In the genomic region with DNA sequence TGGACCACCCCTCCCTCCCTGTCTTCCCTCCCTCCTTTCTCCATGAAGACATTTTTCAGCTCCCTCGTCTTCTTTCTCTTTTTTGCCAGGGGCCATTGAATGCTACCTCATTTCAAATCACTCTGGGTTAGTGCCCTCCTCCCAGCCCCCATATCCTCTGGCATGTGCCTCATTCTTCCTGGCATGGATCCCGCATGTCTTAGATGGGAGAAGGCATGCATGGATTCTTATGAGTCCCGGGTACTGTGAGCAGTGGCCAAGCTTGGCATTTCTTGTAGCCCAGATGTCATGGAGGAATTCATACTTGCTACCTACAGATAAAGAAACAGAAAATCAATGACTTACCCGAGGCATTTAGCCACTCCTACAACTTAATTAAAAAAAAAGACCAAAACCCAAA, we compare ENCODE assay signal across 19 cellular contexts. TPM values are rescaled to one million over a fixed set of nuclear protein-coding genes. Genes with fewer than 3 reads are reported as not detected.
DNase-seq lines count a peak whose midpoint lies in the region; ATAC-seq and TF ChIP-seq lines count a peak whose summit lies in the region.
"Had no signal": no experiment of that assay in that cellular context is flagged by ENCODE, and none has a peak within 500 bp of the region (broad histone marks: within the 10 kb centered on the region; RNA-seq: fewer than 3 reads in every experiment).

No MANE protein-coding gene starts in this region.

- H3K4me2 ChIP-seq in IMR-90 (ENCODE audit: low read depth, low read length) = no peak overlapping the region
- H3K4me2 ChIP-seq: neural progenitor cell had no signal

- H3K36me3 ChIP-seq in IMR-90 (ENCODE audit: control insufficient read depth, insufficient read depth, low read length) (no peaks in the 10 kb centered on the region), adipocyte (ENCODE audit: control insufficient read depth, insufficient read depth, low read length, severe bottlenecking) (no peaks in the 10 kb centered on the region), stomach smooth muscle (ENCODE audit: control insufficient read depth in 2 of 2, insufficient read depth in 2 of 2, low read length in 2 of 2) (no peaks in the 10 kb centered on the region), esophagus squamous epithelium (no peaks in the 10 kb centered on the region)
- H3K36me3 ChIP-seq: gastrocnemius medialis, neural progenitor cell, WERI-Rb-1 had no signal

- intact Hi-C loops in IMR-90 (cut with micrococcal nuclease) = loop anchor here (5.0 kb wide), 1 partner anchor 94 kb away; no protein-coding TSS in a partner anchor
- intact Hi-C loops in esophagus squamous epithelium (cut with DNase I) = no loop called here

- no peak for TF ChIP-seq RAD21 in IMR-90 (IDR thresholded peaks at IDR 0.05; ENCODE audit: low read length)

- H3K4me3 ChIP-seq in IMR-90 (ENCODE audit: insufficient read depth, low read depth, low read length) = no peak overlapping the region
- H3K4me3 ChIP-seq in adipocyte (ENCODE audit: low read length) = peak overlapping the region; percentile 30
- no peak overlapping the region for H3K4me3 ChIP-seq in stomach smooth muscle (ENCODE audit: low read length in 2 of 2)
- no peak overlapping the region for H3K4me3 ChIP-seq in esophagus squamous epithelium
- H3K4me3 ChIP-seq: gastrocnemius medialis, neural progenitor cell, testis had no signal

- H3K27ac ChIP-seq in IMR-90 (ENCODE audit: insufficient read depth, low read length) = peak overlapping the region; percentile 25; the same call in 1 of the 2 replicates
- H3K27ac ChIP-seq in stomach smooth muscle (ENCODE audit: low read length) = peak overlapping the region; percentile 62
- H3K27ac ChIP-seq in esophagus squamous epithelium = no peak overlapping the region
- H3K27ac ChIP-seq: gastrocnemius medialis, neural progenitor cell, testis, WERI-Rb-1 had no signal

- TF ChIP-seq POLR2A in IMR-90 (IDR thresholded peaks at IDR 0.05; ENCODE audit: low read depth, low read length) (no peak), esophagus squamous epithelium (IDR thresholded peaks at IDR 0.05) (no peak)

- 29% methylated on average over 1 of the region's 4 CpGs; no CpG with 5 or more reads in 1 of the 2 experiments for WGBS in IMR-90 (ENCODE audit: extremely low coverage in 2 of 2, insufficient read length in 1 of 2), 2 experiments
- 17 to 45% methylated on average over 3 to 4 of the region's 4 CpGs for WGBS in esophagus squamous epithelium, 2 donors

- no peak overlapping the region for H2BK20ac ChIP-seq in IMR-90 (ENCODE audit: low read depth, low read length)

- ATAC-seq in IMR-90 (ENCODE audit: low read depth) (peak; percentile 60), GM19023 (IDR thresholded peaks at IDR 0.05; ENCODE audit: unreplicated experiment) (no peak), GM19395 (IDR thresholded peaks at IDR 0.05; ENCODE audit: unreplicated experiment) (no peak)
- ATAC-seq: gastrocnemius medialis had no signal

- peak; percentile 9 for DNase-seq in IMR-90
- DNase-seq in adipocyte (ENCODE audit: low read depth) = peak; percentile 51
- DNase-seq in hepatic stellate cell (ENCODE audit: low spot score) = peak; percentile 37
- DNase-seq in esophagus squamous epithelium (lab: John Stamatoyannopoulos, UW) = no peak
- no peak for DNase-seq in stimulated activated CD4-positive, alpha-beta T cell treated with anti-CD3 and anti-CD28 coated beads, Interleukin-4, amount 100 ng/mL, for 1 hour
- DNase-seq: activated CD4-positive, alpha-beta T cell treated with anti-CD3 and anti-CD28 coated beads, Interleukin-2, amount 50 U/mL, for 4 hours; anterior cingulate cortex; DMS79; gastrocnemius medialis; Karpas-422; NCI-H1105 treated with DMSO at 0.1 percent for 48 hours; SHP77; stimulated activated CD4-positive, alpha-beta T cell treated with anti-CD3 and anti-CD28 coated beads, Interleukin-12 subunit alpha, Interleukin-12 subunit beta, amount 100 ng/mL, for 4 hours; testis; WERI-Rb-1 had no signal

- POLR2A ChIA-PET in IMR-90 (lab: Charles Lee; ENCODE audit: unreplicated experiment) = interaction anchor here (0.6 to 1.7 kb wide), 2 partner anchors 9 to 274 kb away, joined by 4 to 16 read pairs; no protein-coding TSS in a partner anchor

- no peak overlapping the region for H4K8ac ChIP-seq in IMR-90 (ENCODE audit: low read depth in 2 of 2, low read length in 2 of 2)

- no peaks in the 10 kb centered on the region for H3K9me1 ChIP-seq in IMR-90 (ENCODE audit: insufficient read depth, low read length)

- H3K9me3 ChIP-seq in IMR-90 (ENCODE audit: control insufficient read depth, insufficient read depth, low read length) (no peaks in the 10 kb centered on the region), adipocyte (ENCODE audit: control insufficient read depth, low read length) (no peaks in the 10 kb centered on the region), stomach smooth muscle (ENCODE audit: control insufficient read depth in 2 of 2, low read length in 2 of 2) (no peaks in the 10 kb centered on the region), esophagus squamous epithelium (no peaks in the 10 kb centered on the region)
- H3K9me3 ChIP-seq: gastrocnemius medialis, testis had no signal

- H2AK9ac ChIP-seq in IMR-90 (replicated peaks; ENCODE audit: low read depth, low read length, poor library complexity) = no peak overlapping the region

- H3K4me1 ChIP-seq in IMR-90 (ENCODE audit: control insufficient read depth, insufficient read depth, low read length) (peaks cover 10% of the 10 kb centered on the region), adipocyte (ENCODE audit: control insufficient read depth, insufficient read depth, low read length) (peaks cover 18% of the 10 kb centered on the region), stomach smooth muscle (ENCODE audit: control insufficient read depth, insufficient read depth, low read length) (peaks cover 9% of the 10 kb centered on the region), esophagus squamous epithelium (peaks cover 0 to 26% (median 7%) of the 10 kb centered on the region in 3 donors)
- H3K4me1 ChIP-seq: neural progenitor cell, testis had no signal

- H4K5ac ChIP-seq in IMR-90 (ENCODE audit: low read depth, low read length) = peak overlapping the region; percentile 0; the same call in 1 of the 2 replicates

- no peak overlapping the region for H3K23ac ChIP-seq in IMR-90 (ENCODE audit: low read depth, low read length)

- no peak overlapping the region for H2AK5ac ChIP-seq in IMR-90 (ENCODE audit: low read depth, low read length)

- no peak overlapping the region for H3K9ac ChIP-seq in IMR-90 (ENCODE audit: low read depth, low read length)
- peak overlapping the region; percentile 27 for H3K9ac ChIP-seq in adipocyte (ENCODE audit: low read length)
- H3K9ac ChIP-seq in stomach smooth muscle (ENCODE audit: low read length in 2 of 2) = no peak overlapping the region
- H3K9ac ChIP-seq: neural progenitor cell had no signal

- no peak overlapping the region for H2BK120ac ChIP-seq in IMR-90 (ENCODE audit: low read depth, low read length)

- H2AFZ ChIP-seq in IMR-90 (replicated peaks; ENCODE audit: low read length, poor library complexity) = no peak overlapping the region
- H2AFZ ChIP-seq: neural progenitor cell had no signal

- in situ Hi-C loops in IMR-90 (cut with MboI; ENCODE audit: low sequenced_read_pairs) = no loop called here

- no peaks in the 10 kb centered on the region for H4K20me1 ChIP-seq in IMR-90 (ENCODE audit: insufficient read depth, low read length)

- BruUV-seq in IMR-90 (replicated peaks; lab: Mats Ljungman, UMichigan) = no TSS peak

- TF ChIP-seq CTCF in IMR-90 (conservative IDR thresholded peaks at IDR 0.05; ENCODE audit: low read depth, low read length) (no peak), esophagus squamous epithelium (IDR thresholded peaks at IDR 0.05) (no peak)

- no peak overlapping the region for H4K91ac ChIP-seq in IMR-90 (ENCODE audit: insufficient read depth, low read depth, low read length)

- H3K14ac ChIP-seq in IMR-90 (replicated peaks; ENCODE audit: low read depth, low read length) = no peak overlapping the region

- H2BK15ac ChIP-seq in IMR-90 (ENCODE audit: low read depth, low read length) = no peak overlapping the region

- no peak overlapping the region for H3K56ac ChIP-seq in IMR-90 (ENCODE audit: extremely low read depth, insufficient read depth, low read length)

- H2BK5ac ChIP-seq in IMR-90 (ENCODE audit: low read depth, low read length, poor library complexity, severe bottlenecking) = no peak overlapping the region

- dilution Hi-C loops in IMR-90 (cut with HindIII; ENCODE audit: low sequenced_read_pairs, unreplicated experiment) = no loop called here

- H3K79me1 ChIP-seq in IMR-90 (ENCODE audit: low read depth in 1 of 2, low read length in 2 of 2) = no peaks in the 10 kb centered on the region

- H3K4ac ChIP-seq in IMR-90 (ENCODE audit: low read depth, low read length) = no peak overlapping the region

- CTCF ChIA-PET in IMR-90 (lab: Yijun Ruan, JAX) = interaction anchor here (0.6 kb wide), 1 partner anchor 12 kb away, joined by 4 read pairs; no protein-coding TSS in a partner anchor

- peaks cover 5% of the 10 kb centered on the region; the same call in 1 of the 2 replicates for H3K27me3 ChIP-seq in IMR-90 (ENCODE audit: control insufficient read depth, insufficient read depth, low read length)
- H3K27me3 ChIP-seq in adipocyte (replicated peaks; ENCODE audit: control insufficient read depth, insufficient read depth, low read length) = no peaks in the 10 kb centered on the region
- H3K27me3 ChIP-seq in stomach smooth muscle (ENCODE audit: control insufficient read depth in 1 of 2, insufficient read depth in 2 of 2, low read length in 2 of 2) = no peaks in the 10 kb centered on the region
- no peaks in the 10 kb centered on the region for H3K27me3 ChIP-seq in esophagus squamous epithelium
- H3K27me3 ChIP-seq: gastrocnemius medialis, neural progenitor cell, testis had no signal

- peak overlapping the region; percentile 20; the same call in 1 of the 2 replicates for H3K18ac ChIP-seq in IMR-90 (ENCODE audit: low read depth, low read length)

TF ChIP-seq in IMR-90, 13 proteins besides CTCF, POLR2A, EP300 and RAD21 (continues in another document):
- TF ChIP-seq NFE2L2 (IDR thresholded peaks at IDR 0.05; ENCODE audit: low read depth, low read length) = no peak

RNA-seq across cellular contexts. Expression of gene HAAO, which starts 9.0 kb away (rescaled TPM):
- 0.18 TPM in 1 of 2 replicates, not detected in the other for total RNA-seq in IMR-90 (2012; rRNA removed)
- polyA plus RNA-seq in IMR-90 (2012; rRNA removed) = 0.05 and 0.09 TPM in 2 replicates
- 0.10 TPM in 1 of 2 replicates, not detected in the other for polyA plus RNA-seq in IMR-90 (2012; cell fraction: cytosol; rRNA removed)
- polyA plus RNA-seq in IMR-90 (2012; cell fraction: nucleus; rRNA removed; ENCODE audit: low replicate concordance) = 0.18 and 0.31 TPM in 2 replicates
- total RNA-seq in esophagus squamous epithelium = 10 to 100 TPM in 1 of 4 donors, 1 to 10 TPM in 2, under 1 TPM in 1; 0.61 to 10.5 (median 5.2) TPM

RNA-seq across cellular contexts. Expression of gene OXER1, which starts 37.5 kb away (rescaled TPM):
- total RNA-seq in IMR-90 (2012; rRNA removed) (not detected in 2 replicates), esophagus squamous epithelium (1 to 10 TPM in 2 of 4 donors, under 1 TPM in 2; 0.18 to 2.3 (median 1.1) TPM)
- not detected in 2 replicates for polyA plus RNA-seq in IMR-90 (2012; rRNA removed)
- not detected in 2 replicates for polyA plus RNA-seq in IMR-90 (2012; cell fraction: cytosol; rRNA removed)
- polyA plus RNA-seq in IMR-90 (2012; cell fraction: nucleus; rRNA removed; ENCODE audit: low replicate concordance) = 0.03 and 0.08 TPM in 2 replicates

Comparison
In these comparisons a context has a peak if more than half of its experiments do, and no peak if none do; other contexts are left out.
1. DNase-seq: peak in IMR-90 (single experiment), adipocyte (single experiment) and hepatic stellate cell (single experiment); none in esophagus squamous epithelium (single experiment) and stimulated activated CD4-positive, alpha-beta T cell treated with anti-CD3 and anti-CD28 coated beads, Interleukin-4, amount 100 ng/mL, for 1 hour (single experiment).
2. H3K27ac ChIP-seq: peak in IMR-90 (single experiment) and stomach smooth muscle (single experiment); none in esophagus squamous epithelium (0 of 4).